20 cellular contexts compared by ENCODE assay signal in the genomic region with DNA sequence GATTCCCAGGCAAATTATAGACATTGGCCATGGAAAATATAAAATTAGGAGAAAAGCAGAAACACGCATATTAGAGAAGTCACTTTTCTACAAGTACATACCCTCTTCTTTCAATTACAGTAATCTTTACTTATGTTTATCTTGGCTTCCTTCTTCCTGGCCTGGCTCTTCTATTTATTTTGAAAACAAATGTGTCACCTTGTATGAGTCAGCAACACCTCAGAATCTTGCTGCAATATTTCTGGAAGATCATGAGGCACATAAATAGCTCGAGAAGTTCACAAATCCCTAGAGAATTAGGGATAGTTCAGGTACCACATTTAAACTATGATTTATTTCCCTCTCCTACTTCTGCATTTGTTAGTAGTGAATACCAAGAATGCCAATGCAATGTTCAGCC.
A peak's percentile ranks its signal among the peaks of the same experiment; 100 is the strongest.
DNase-seq lines count a peak whose midpoint lies in the region; ATAC-seq, FAIRE-seq and TF ChIP-seq lines count a peak whose summit lies in the region.
"Had no signal": no experiment of that assay in that cellular context is flagged by ENCODE, and none has a peak within 500 bp of the region (broad histone marks: within the 10 kb centered on the region; RNA-seq: fewer than 3 reads in every experiment).

No MANE protein-coding gene starts in this region.

- in situ Hi-C loops in GM23248 (cut with MboI): no loop called here

- H3K4me1 ChIP-seq in GM23248 (ENCODE audit: insufficient read depth) (no peaks in the 10 kb centered on the region), RWPE2 (ENCODE audit: insufficient read depth, poor library complexity, severe bottlenecking) (no peaks in the 10 kb centered on the region), psoas muscle (no peaks in the 10 kb centered on the region)
- H3K4me1 ChIP-seq: neural progenitor cell, right lobe of liver, uterus had no signal

- no peak for FAIRE-seq in RCC 7860 (lab: Jason Lieb, UNC)
- FAIRE-seq: H1 had no signal

- H4K20me1 ChIP-seq in GM23248 (ENCODE audit: insufficient read depth): no peaks in the 10 kb centered on the region

- no peaks in the 10 kb centered on the region for H3F3A ChIP-seq in GM23248 (ENCODE audit: insufficient read depth)

- H3K36me3 ChIP-seq in GM23248 (ENCODE audit: low read depth) (no peaks in the 10 kb centered on the region), RWPE2 (ENCODE audit: low read depth) (no peaks in the 10 kb centered on the region), psoas muscle (ENCODE audit: insufficient read depth in 1 of 2, low read depth in 1 of 2) (no peaks in the 10 kb centered on the region)
- H3K36me3 ChIP-seq: right lobe of liver, uterus had no signal

- no peak overlapping the region for H3K4me2 ChIP-seq in GM23248 (ENCODE audit: unreplicated experiment)
- H3K4me2 ChIP-seq: neural progenitor cell had no signal

- no peak overlapping the region for H3K9ac ChIP-seq in GM23248
- H3K9ac ChIP-seq: neural progenitor cell had no signal

- no peaks in the 10 kb centered on the region for H3K27me3 ChIP-seq in GM23248 (replicated peaks; ENCODE audit: insufficient read depth)
- no peaks in the 10 kb centered on the region for H3K27me3 ChIP-seq in RWPE2 (ENCODE audit: insufficient read depth, poor library complexity, severe bottlenecking)
- H3K27me3 ChIP-seq in psoas muscle (ENCODE audit: insufficient read depth in 3 of 3, low read length in 2 of 3): no peaks in the 10 kb centered on the region
- H3K27me3 ChIP-seq: neural progenitor cell, right lobe of liver, uterus had no signal

- H3K4me3 ChIP-seq in GM23248: no peak overlapping the region
- H3K4me3 ChIP-seq in RWPE2 (ENCODE audit: severe bottlenecking): no peak overlapping the region
- no peak overlapping the region for H3K4me3 ChIP-seq in psoas muscle
- H3K4me3 ChIP-seq: neural progenitor cell, right lobe of liver, uterus had no signal

- no peaks in the 10 kb centered on the region for H3K9me2 ChIP-seq in GM23248 (ENCODE audit: insufficient read depth)

- TF ChIP-seq CTCF in RWPE2 (IDR thresholded peaks at IDR 0.05; ENCODE audit: poor library complexity, severe bottlenecking): no peak
- no peak for TF ChIP-seq CTCF in psoas muscle (IDR thresholded peaks at IDR 0.05)

- 30 to 32% methylated on average over 2 of the region's 2 CpGs for WGBS in GM23248 (ENCODE audit: low coverage in 1 of 2, low lambda C conversion rate in 2 of 2, missing lambda C conversion rate in 2 of 2), 2 experiments
- WGBS in psoas muscle, 3 donors: 51 to 57% (median 57%) methylated on average over 2 of the region's 2 CpGs

- DNase-seq in GM23248 (peak; percentile 0), RWPE2 (ENCODE audit: low spot score) (no peak), psoas muscle (no peak), NCI-H1930 (lab: John Stamatoyannopoulos, UW) (no peak), 8988T (no peak), RCC 7860 (ENCODE audit: low spot score) (no peak)
- DNase-seq: activated CD4-positive, alpha-beta T cell treated with anti-CD3 and anti-CD28 coated beads for 48 hours; activated CD8-positive, alpha-beta memory T cell treated with anti-CD3 and anti-CD28 coated beads, Interleukin-2, amount 50 U/mL, for 4 hours; activated gamma-delta T cell; Calu3; cortex of kidney; hippocampal formation; left colon; NCI-H526; right lobe of liver; uterus had no signal

- no peak overlapping the region for H3K27ac ChIP-seq in GM23248
- H3K27ac ChIP-seq in RWPE2 (ENCODE audit: poor library complexity, severe bottlenecking): no peak overlapping the region
- no peak overlapping the region for H3K27ac ChIP-seq in psoas muscle
- H3K27ac ChIP-seq: neural progenitor cell, right lobe of liver, uterus had no signal

- H3K9me3 ChIP-seq in GM23248 (ENCODE audit: low read depth) (no peaks in the 10 kb centered on the region), RWPE2 (ENCODE audit: severe bottlenecking) (no peaks in the 10 kb centered on the region), psoas muscle (peaks cover 10% of the 10 kb centered on the region)
- H3K9me3 ChIP-seq: right lobe of liver, uterus had no signal

- no peak overlapping the region for H2AFZ ChIP-seq in GM23248
- H2AFZ ChIP-seq: neural progenitor cell had no signal

- no peaks in the 10 kb centered on the region for H3K79me2 ChIP-seq in GM23248 (ENCODE audit: insufficient read depth)

- intact Hi-C loops in psoas muscle (cut with DNase I): no loop called here

- ATAC-seq in RWPE2 (ENCODE audit: low read depth) (peak; percentile 55; the same call in 2 of the 3 replicates), esophagus mucosa (peak; percentile 23), psoas muscle (peak in 3 of 4 donors; percentile 49 to 83 (median 75)), GM18867 (IDR thresholded peaks at IDR 0.05; ENCODE audit: unreplicated experiment) (no peak)
- ATAC-seq: left colon, right lobe of liver had no signal
